2 cellular contexts compared by ENCODE assay signal in the genomic region with DNA sequence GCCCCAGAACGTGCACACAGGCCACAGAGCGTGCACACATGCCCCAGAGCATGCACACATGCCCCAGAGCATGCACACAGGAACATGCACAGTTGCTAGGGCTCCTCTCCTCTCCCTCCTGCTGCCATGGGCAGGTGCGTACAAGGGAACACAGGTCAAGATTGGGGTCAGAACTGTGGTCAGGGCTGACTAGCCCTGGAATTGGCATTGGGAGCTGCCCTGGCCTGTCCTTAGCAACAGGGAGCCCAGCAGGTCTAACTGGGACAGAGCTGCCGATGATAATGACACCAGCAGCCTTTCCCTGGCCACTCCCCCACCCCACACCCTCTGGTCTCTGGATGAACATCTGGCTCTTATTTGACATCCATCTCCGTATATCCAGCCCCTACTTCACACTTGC.
TF ChIP-seq lines count a peak whose summit lies in the region.

No MANE protein-coding gene starts in this region.

TF ChIP-seq in SK-N-SH, 30 proteins besides CTCF, POLR2A, EP300 and RAD21 (continued from another document):
- TF ChIP-seq ZBTB33 (IDR thresholded peaks at IDR 0.05; ENCODE audit: borderline replicate concordance, low read depth) (no peak), TEAD4 (IDR thresholded peaks at IDR 0.05; ENCODE audit: borderline replicate concordance, insufficient read depth) (no peak), NFIC (IDR thresholded peaks at IDR 0.05; ENCODE audit: borderline replicate concordance) (no peak), RXRA (IDR thresholded peaks at IDR 0.05; ENCODE audit: borderline replicate concordance, low read depth) (no peak), CHD2 (IDR thresholded peaks at IDR 0.05; ENCODE audit: low read length, partially characterized antibody) (no peak), FOXJ3 (CRISPR knock-in tag; IDR thresholded peaks at IDR 0.05) (no peak), MEF2A (IDR thresholded peaks at IDR 0.05; ENCODE audit: borderline replicate concordance, low read depth) (no peak)
- TF ChIP-seq, protein P1, sequence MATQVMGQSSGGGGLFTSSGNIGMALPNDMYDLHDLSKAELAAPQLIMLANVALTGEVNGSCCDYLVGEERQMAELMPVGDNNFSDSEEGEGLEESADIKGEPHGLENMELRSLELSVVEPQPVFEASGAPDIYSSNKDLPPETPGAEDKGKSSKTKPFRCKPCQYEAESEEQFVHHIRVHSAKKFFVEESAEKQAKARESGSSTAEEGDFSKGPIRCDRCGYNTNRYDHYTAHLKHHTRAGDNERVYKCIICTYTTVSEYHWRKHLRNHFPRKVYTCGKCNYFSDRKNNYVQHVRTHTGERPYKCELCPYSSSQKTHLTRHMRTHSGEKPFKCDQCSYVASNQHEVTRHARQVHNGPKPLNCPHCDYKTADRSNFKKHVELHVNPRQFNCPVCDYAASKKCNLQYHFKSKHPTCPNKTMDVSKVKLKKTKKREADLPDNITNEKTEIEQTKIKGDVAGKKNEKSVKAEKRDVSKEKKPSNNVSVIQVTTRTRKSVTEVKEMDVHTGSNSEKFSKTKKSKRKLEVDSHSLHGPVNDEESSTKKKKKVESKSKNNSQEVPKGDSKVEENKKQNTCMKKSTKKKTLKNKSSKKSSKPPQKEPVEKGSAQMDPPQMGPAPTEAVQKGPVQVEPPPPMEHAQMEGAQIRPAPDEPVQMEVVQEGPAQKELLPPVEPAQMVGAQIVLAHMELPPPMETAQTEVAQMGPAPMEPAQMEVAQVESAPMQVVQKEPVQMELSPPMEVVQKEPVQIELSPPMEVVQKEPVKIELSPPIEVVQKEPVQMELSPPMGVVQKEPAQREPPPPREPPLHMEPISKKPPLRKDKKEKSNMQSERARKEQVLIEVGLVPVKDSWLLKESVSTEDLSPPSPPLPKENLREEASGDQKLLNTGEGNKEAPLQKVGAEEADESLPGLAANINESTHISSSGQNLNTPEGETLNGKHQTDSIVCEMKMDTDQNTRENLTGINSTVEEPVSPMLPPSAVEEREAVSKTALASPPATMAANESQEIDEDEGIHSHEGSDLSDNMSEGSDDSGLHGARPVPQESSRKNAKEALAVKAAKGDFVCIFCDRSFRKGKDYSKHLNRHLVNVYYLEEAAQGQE (IDR thresholded peaks at IDR 0.05; ENCODE audit: low read depth, low read length), result no peak
TF ChIP-seq in SK-N-SH: peak in this region for 0.

TF ChIP-seq in SK-N-SH treated with all-trans-retinoic acid at 6 μM for 48 hours, 23 proteins besides CTCF, POLR2A, EP300 and RAD21 (continued from another document):
- TF ChIP-seq TSHZ2 (CRISPR knock-in tag; IDR thresholded peaks at IDR 0.05) (no peak), OSR1 (CRISPR knock-in tag; IDR thresholded peaks at IDR 0.05) (no peak), PPARA (CRISPR knock-in tag; IDR thresholded peaks at IDR 0.05; ENCODE audit: borderline replicate concordance) (no peak), ZNF70 (CRISPR knock-in tag; IDR thresholded peaks at IDR 0.05) (no peak), TCF4 (CRISPR knock-in tag; IDR thresholded peaks at IDR 0.05; ENCODE audit: borderline replicate concordance) (no peak), ARNTL (CRISPR knock-in tag; IDR thresholded peaks at IDR 0.05; ENCODE audit: borderline replicate concordance, low read depth) (no peak), ZNF8 (CRISPR knock-in tag; IDR thresholded peaks at IDR 0.05) (no peak), CREB5 (CRISPR knock-in tag; IDR thresholded peaks at IDR 0.05; ENCODE audit: low read depth) (no peak), TOX (CRISPR knock-in tag; IDR thresholded peaks at IDR 0.05; ENCODE audit: borderline replicate concordance) (no peak)
